14 cellular contexts compared by ENCODE assay signal in the genomic region with DNA sequence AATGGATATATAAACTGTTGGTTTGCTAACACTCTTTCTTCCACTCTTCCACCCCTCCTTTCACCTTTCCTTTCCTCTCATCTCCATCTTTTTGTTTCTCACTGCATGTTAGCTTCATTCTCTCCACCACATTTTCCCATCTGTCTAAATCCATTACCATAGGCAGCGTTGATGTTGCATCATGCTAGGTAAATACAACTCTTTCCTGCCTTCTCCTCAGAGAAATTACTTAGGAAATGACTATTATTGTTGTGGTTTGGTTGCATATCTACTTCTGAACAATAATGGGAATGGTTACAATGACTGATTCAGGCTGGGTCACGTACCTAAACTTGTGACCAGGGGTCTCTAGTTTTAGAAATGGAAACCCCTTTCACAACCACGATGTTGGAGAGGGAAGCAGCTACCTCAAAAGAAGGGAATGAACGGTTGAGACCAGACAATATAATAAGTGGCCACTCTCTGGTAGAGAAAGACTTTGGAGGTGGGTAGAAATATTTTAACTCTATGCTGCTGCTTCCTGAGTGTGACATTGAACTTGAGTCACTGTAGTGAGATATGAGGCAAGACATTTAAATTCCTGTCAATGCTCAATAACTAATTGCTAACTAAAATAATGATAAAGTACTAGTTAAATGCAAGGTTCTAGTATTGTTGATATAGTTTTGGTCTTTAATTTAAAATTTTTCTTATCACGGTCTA.
A peak's percentile ranks its signal among the peaks of the same experiment; 100 is the strongest.
DNase-seq lines count a peak whose midpoint lies in the region; ATAC-seq and TF ChIP-seq lines count a peak whose summit lies in the region.
"Had no signal": no experiment of that assay in that cellular context is flagged by ENCODE, and none has a peak within 500 bp of the region (broad histone marks: within the 10 kb centered on the region; RNA-seq: fewer than 3 reads in every experiment).

No MANE protein-coding gene starts in this region.

- H3K4me1 ChIP-seq in osteoblast (ENCODE audit: insufficient read depth, low read length), result peaks cover 36% of the 10 kb centered on the region

- DNase-seq in NCI-H345 (lab: John Stamatoyannopoulos, UW) (peak; percentile 3), NCI-H345 treated with DMSO at 0.1 percent for 48 hours (lab: John Stamatoyannopoulos, UW; ENCODE audit: unreplicated experiment) (no peak), NCI-H460 (ENCODE audit: extremely low read depth, low read depth) (peak; percentile 58), choroid plexus epithelial cell (ENCODE audit: low read depth) (peak; percentile 74), osteoblast (ENCODE audit: insufficient read length, low spot score, missing footprints) (peak; percentile 54), C1 segment of cervical spinal cord (lab: John Stamatoyannopoulos, UW) (no peak)
- DNase-seq: ACHN; activated CD8-positive, alpha-beta memory T cell treated with anti-CD3 and anti-CD28 coated beads, Interleukin-2, amount 10 ng/mL, durations not matched to agents 7 days and 5 days; H9; NCI-H146 had no signal

- peak overlapping the region; percentile 81 for H3K27ac ChIP-seq in osteoblast (ENCODE audit: low read depth, low read length)
- H3K27ac ChIP-seq: neutrophil had no signal

- TF ChIP-seq CTCF in choroid plexus epithelial cell (conservative IDR thresholded peaks at IDR 0.05; ENCODE audit: low read depth, low read length) (no peak), osteoblast (IDR thresholded peaks at IDR 0.05; ENCODE audit: extremely low read depth, low read depth, low read length) (no peak)

- no peaks in the 10 kb centered on the region for H3K79me2 ChIP-seq in osteoblast (ENCODE audit: insufficient read depth, low read length)

- H3K9me3 ChIP-seq in osteoblast (ENCODE audit: low read depth, low read length), result no peaks in the 10 kb centered on the region
- H3K9me3 ChIP-seq: neutrophil had no signal

- ATAC-seq in HG03378 (IDR thresholded peaks at IDR 0.05; ENCODE audit: unreplicated experiment) (no peak), GM18907 (IDR thresholded peaks at IDR 0.05; ENCODE audit: unreplicated experiment) (no peak)
- ATAC-seq: activated CD8-positive, alpha-beta memory T cell treated with anti-CD3 and anti-CD28 coated beads, Interleukin-2, amount 10 ng/mL, durations not matched to agents 7 days and 5 days; left lobe of liver had no signal

- no peaks in the 10 kb centered on the region for H4K20me1 ChIP-seq in osteoblast (ENCODE audit: insufficient read depth, low read length)

- peak overlapping the region; percentile 39 for H3K4me2 ChIP-seq in osteoblast (ENCODE audit: insufficient read depth, low read length)

- H3K4me3 ChIP-seq in choroid plexus epithelial cell (ENCODE audit: low read depth, low read length), result no peak overlapping the region
- H3K4me3 ChIP-seq in osteoblast (ENCODE audit: insufficient read depth, low read length), result no peak overlapping the region

- H2AFZ ChIP-seq in osteoblast (ENCODE audit: low read length), result peak overlapping the region; percentile 25

- no peaks in the 10 kb centered on the region for H3K27me3 ChIP-seq in osteoblast (ENCODE audit: insufficient read depth, low read length)
- H3K27me3 ChIP-seq: neutrophil had no signal

- no peaks in the 10 kb centered on the region for H3K36me3 ChIP-seq in osteoblast (ENCODE audit: insufficient read depth, low read length)
- H3K36me3 ChIP-seq: neutrophil had no signal

Comparison
In these comparisons a context has a peak if more than half of its experiments do, and no peak if none do; other contexts are left out.
1. DNase-seq: peak in NCI-H345 (single experiment), NCI-H460 (single experiment), choroid plexus epithelial cell (single experiment) and osteoblast (single experiment); none in NCI-H345 treated with DMSO at 0.1 percent for 48 hours (single experiment) and C1 segment of cervical spinal cord (0 of 14).